9 cellular contexts compared by ENCODE assay signal in genomic region chr3:43389388-43390254, GRCh38.
DNase-seq lines count a peak whose midpoint lies in the region; ATAC-seq and TF ChIP-seq lines count a peak whose summit lies in the region.
"Had no signal": no experiment of that assay in that cellular context is flagged by ENCODE, and none has a peak within 500 bp of the region (broad histone marks: within the 10 kb centered on the region; RNA-seq: fewer than 3 reads in every experiment).

No MANE protein-coding gene starts in this region.

- DNase-seq in GM19238 (ENCODE audit: insufficient read length, low spot score) (peak; percentile 28), RWPE2 (ENCODE audit: low spot score) (no peak), right atrium auricular region (ENCODE audit: low spot score) (peak; percentile 81), DMS53 treated with DMSO at 0.1 percent for 48 hours (lab: John Stamatoyannopoulos, UW; ENCODE audit: unreplicated experiment) (no peak), ureter (ENCODE audit: low spot score) (no peak)
- peak; percentile 83 for DNase-seq in activated naive CD4-positive, alpha-beta T cell treated with anti-CD3 and anti-CD28 coated beads, Interleukin-2, amount 10 ng/mL, durations not matched to agents 7 days and 5 days
- DNase-seq in stimulated activated CD4-positive, alpha-beta T cell treated with anti-CD3 and anti-CD28 coated beads, TNF-alpha, amount 100 ng/mL, for 1 hour (ENCODE audit: low read depth in 3 of 3, low spot score in 1 of 3) = peak; percentile 18 to 58 (median 54)

- peaks cover 2% of the 10 kb centered on the region for H3K9me3 ChIP-seq in RWPE2 (ENCODE audit: severe bottlenecking)
- H3K9me3 ChIP-seq in right atrium auricular region = peaks cover 0 to 7% of the 10 kb centered on the region in 2 donors

- H3K27ac ChIP-seq in RWPE2 (ENCODE audit: poor library complexity, severe bottlenecking) (peak overlapping the region; percentile 54), right atrium auricular region (peak overlapping the region; percentile 46 to 65)
- H3K27ac ChIP-seq: tibial artery had no signal

- CTCF ChIA-PET in activated naive CD4-positive, alpha-beta T cell treated with anti-CD3 and anti-CD28 coated beads, Interleukin-2, amount 10 ng/mL, durations not matched to agents 7 days and 5 days (lab: Charles Lee) = interaction anchor here (1.0 to 2.2 kb wide), 4 partner anchors 11 to 228 kb away, joined by 3 to 17 read pairs (median 6); no protein-coding TSS in a partner anchor

- peak; percentile 96 for ATAC-seq in RWPE2 (ENCODE audit: low read depth)
- ATAC-seq in GM21390 (IDR thresholded peaks at IDR 0.05; ENCODE audit: unreplicated experiment) = no peak

- peaks cover 20% of the 10 kb centered on the region for H3K27me3 Mint-ChIP-seq in activated naive CD4-positive, alpha-beta T cell treated with anti-CD3 and anti-CD28 coated beads, Interleukin-2, amount 10 ng/mL, durations not matched to agents 7 days and 5 days

- H3K27me3 ChIP-seq in RWPE2 (ENCODE audit: insufficient read depth, poor library complexity, severe bottlenecking) (no peaks in the 10 kb centered on the region), right atrium auricular region (no peaks in the 10 kb centered on the region)
- H3K27me3 ChIP-seq: tibial artery had no signal

- TF ChIP-seq CTCF in RWPE2 (IDR thresholded peaks at IDR 0.05; ENCODE audit: poor library complexity, severe bottlenecking) (no peak), right atrium auricular region (IDR thresholded peaks at IDR 0.05) (no peak)

- no peaks in the 10 kb centered on the region for H3K36me3 ChIP-seq in RWPE2 (ENCODE audit: low read depth)
- H3K36me3 ChIP-seq in right atrium auricular region = no peaks in the 10 kb centered on the region
- H3K36me3 ChIP-seq: tibial artery had no signal

- peaks cover 23% of the 10 kb centered on the region for H3K9me3 Mint-ChIP-seq in activated naive CD4-positive, alpha-beta T cell treated with anti-CD3 and anti-CD28 coated beads, Interleukin-2, amount 10 ng/mL, durations not matched to agents 7 days and 5 days

- H3K4me1 Mint-ChIP-seq in activated naive CD4-positive, alpha-beta T cell treated with anti-CD3 and anti-CD28 coated beads, Interleukin-2, amount 10 ng/mL, durations not matched to agents 7 days and 5 days = peaks cover 61% of the 10 kb centered on the region

- H3K4me3 ChIP-seq in RWPE2 (ENCODE audit: severe bottlenecking) (no peak overlapping the region), right atrium auricular region (no peak overlapping the region)
- H3K4me3 ChIP-seq: tibial artery had no signal

- H3K36me3 Mint-ChIP-seq in activated naive CD4-positive, alpha-beta T cell treated with anti-CD3 and anti-CD28 coated beads, Interleukin-2, amount 10 ng/mL, durations not matched to agents 7 days and 5 days = peaks cover 32% of the 10 kb centered on the region

- H3K4me1 ChIP-seq in RWPE2 (ENCODE audit: insufficient read depth, poor library complexity, severe bottlenecking) (peaks cover 13% of the 10 kb centered on the region), right atrium auricular region (peaks cover 0 to 41% of the 10 kb centered on the region in 2 donors)

- H3K27ac Mint-ChIP-seq in activated naive CD4-positive, alpha-beta T cell treated with anti-CD3 and anti-CD28 coated beads, Interleukin-2, amount 10 ng/mL, durations not matched to agents 7 days and 5 days = peak overlapping the region; percentile 96

- peak overlapping the region; percentile 2 for H3K4me3 Mint-ChIP-seq in activated naive CD4-positive, alpha-beta T cell treated with anti-CD3 and anti-CD28 coated beads, Interleukin-2, amount 10 ng/mL, durations not matched to agents 7 days and 5 days

Comparison
In these comparisons a context has a peak if more than half of its experiments do, and no peak if none do; other contexts are left out.
1. DNase-seq: peak in GM19238 (single experiment), activated naive CD4-positive, alpha-beta T cell treated with anti-CD3 and anti-CD28 coated beads, Interleukin-2, amount 10 ng/mL, durations not matched to agents 7 days and 5 days (single experiment), right atrium auricular region (single experiment) and stimulated activated CD4-positive, alpha-beta T cell treated with anti-CD3 and anti-CD28 coated beads, TNF-alpha, amount 100 ng/mL, for 1 hour (3 of 3); none in RWPE2 (single experiment), DMS53 treated with DMSO at 0.1 percent for 48 hours (single experiment) and ureter (single experiment).